Comparison of ENCODE assay signal across 7 cellular contexts in genomic region chr9:37903831-37904646, GRCh38. TPM values are rescaled to one million over a fixed set of nuclear protein-coding genes. Genes with fewer than 3 reads are reported as not detected.
DNase-seq lines count a peak whose midpoint lies in the region; ATAC-seq lines count a peak whose summit lies in the region.

A gene with protein sequence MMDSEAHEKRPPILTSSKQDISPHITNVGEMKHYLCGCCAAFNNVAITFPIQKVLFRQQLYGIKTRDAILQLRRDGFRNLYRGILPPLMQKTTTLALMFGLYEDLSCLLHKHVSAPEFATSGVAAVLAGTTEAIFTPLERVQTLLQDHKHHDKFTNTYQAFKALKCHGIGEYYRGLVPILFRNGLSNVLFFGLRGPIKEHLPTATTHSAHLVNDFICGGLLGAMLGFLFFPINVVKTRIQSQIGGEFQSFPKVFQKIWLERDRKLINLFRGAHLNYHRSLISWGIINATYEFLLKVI (minus strand): TSS chr9:37904127. CDS start chr9:37888550, 15,577 bp downstream.

- DNase-seq in NCI-H2029 treated with DMSO at 0.1 percent for 48 hours (lab: John Stamatoyannopoulos, UW) = peak; percentile 76
- peak; percentile 97 for DNase-seq in T-helper 9 cell
- DNase-seq in astrocyte of the hippocampus (ENCODE audit: low read depth, low spot score) = peak; percentile 96
- peak; percentile 47 to 97 (median 88) for DNase-seq in hypothalamus (lab: John Stamatoyannopoulos, UW)
- peak; percentile 97 for DNase-seq in sciatic nerve (ENCODE audit: low spot score)

- ATAC-seq in GM18508 (IDR thresholded peaks at IDR 0.05; ENCODE audit: insufficient read depth, unreplicated experiment) (peak; percentile 64), HG03025 (IDR thresholded peaks at IDR 0.05; ENCODE audit: low FRiP score, unreplicated experiment) (peak; percentile 83), sciatic nerve (peak; percentile 95)

- intact Hi-C loops in sciatic nerve (cut with DNase I) = no loop called here

RNA-seq across cellular contexts. Expression of the gene that starts here (rescaled TPM):
- total RNA-seq in sciatic nerve = 24.2 TPM

Comparison
In these comparisons a context has a peak if more than half of its experiments do, and no peak if none do; other contexts are left out.
1. Peak in every context shown above with its lines: DNase-seq and ATAC-seq.